Comparison of ENCODE assay signal across 17 cellular contexts in genomic region chr17:73201215-73202069, GRCh38. TPM values are rescaled to one million over a fixed set of nuclear protein-coding genes. Genes with fewer than 3 reads are reported as not detected.
A peak's percentile ranks its signal among the peaks of the same experiment; 100 is the strongest.
DNase-seq lines count a peak whose midpoint lies in the region; ATAC-seq and TF ChIP-seq lines count a peak whose summit lies in the region.
"Had no signal": no experiment of that assay in that cellular context is flagged by ENCODE, and none has a peak within 500 bp of the region (broad histone marks: within the 10 kb centered on the region; RNA-seq: fewer than 3 reads in every experiment).

No MANE protein-coding gene starts in this region.

- 58 to 70% (median 64%) methylated on average over 13 to 19 of the region's 19 CpGs for WGBS in adrenal gland, 4 donors

- peaks cover 0 to 25% of the 10 kb centered on the region in 2 donors for H3K4me1 ChIP-seq in adrenal gland (replicated peaks in 1 of 2)
- no peaks in the 10 kb centered on the region for H3K4me1 ChIP-seq in uterus

- no peaks in the 10 kb centered on the region for H3K27me3 ChIP-seq in adrenal gland
- no peaks in the 10 kb centered on the region for H3K27me3 ChIP-seq in uterus
- H3K27me3 ChIP-seq: left lung had no signal

- no peaks in the 10 kb centered on the region for H3K9me3 Mint-ChIP-seq in stimulated activated naive CD8-positive, alpha-beta T cell treated with anti-CD3 and anti-CD28 coated beads, Interleukin-15, Interleukin-2, amounts not matched to agents 100 ng/mL and 50 ng/mL, for 24 hours

- ATAC-seq in stimulated activated naive CD8-positive, alpha-beta T cell treated with anti-CD3 and anti-CD28 coated beads, Interleukin-15, Interleukin-2, amounts not matched to agents 100 U/mL and 50 U/mL, for 24 hours = no peak
- ATAC-seq in left lobe of liver (peak; percentile 84), HG03439 (IDR thresholded peaks at IDR 0.05; ENCODE audit: unreplicated experiment) (no peak)
- ATAC-seq: left lung had no signal

- no peak overlapping the region for H3K4me3 Mint-ChIP-seq in stimulated activated naive CD8-positive, alpha-beta T cell treated with anti-CD3 and anti-CD28 coated beads, Interleukin-15, Interleukin-2, amounts not matched to agents 100 ng/mL and 50 ng/mL, for 24 hours

- TF ChIP-seq POLR2A in adrenal gland (IDR thresholded peaks at IDR 0.05) (no peak), uterus (IDR thresholded peaks at IDR 0.05) (no peak)

- H3K36me3 Mint-ChIP-seq in stimulated activated naive CD8-positive, alpha-beta T cell treated with anti-CD3 and anti-CD28 coated beads, Interleukin-15, Interleukin-2, amounts not matched to agents 100 ng/mL and 50 ng/mL, for 24 hours (ENCODE audit: low read depth) = peaks cover 87% of the 10 kb centered on the region

- H3K27me3 Mint-ChIP-seq in stimulated activated naive CD8-positive, alpha-beta T cell treated with anti-CD3 and anti-CD28 coated beads, Interleukin-15, Interleukin-2, amounts not matched to agents 100 ng/mL and 50 ng/mL, for 24 hours = no peaks in the 10 kb centered on the region

- peak overlapping the region; percentile 42 for H3K27ac Mint-ChIP-seq in stimulated activated naive CD8-positive, alpha-beta T cell treated with anti-CD3 and anti-CD28 coated beads, Interleukin-15, Interleukin-2, amounts not matched to agents 100 ng/mL and 50 ng/mL, for 24 hours

- H3K36me3 ChIP-seq in adrenal gland (replicated peaks in 1 of 2) (peaks cover 0 to 96% of the 10 kb centered on the region in 2 donors), uterus (no peaks in the 10 kb centered on the region)

- intact Hi-C loops in adrenal gland (cut with DNase I) (loop anchor here in 1 of 2 donors (5.0 kb wide), 1 partner anchor 166 kb away; no protein-coding TSS in a partner anchor), uterus (cut with DNase I; ENCODE audit: low total_unique reads) (no loop called here)

- H3K27ac ChIP-seq in adrenal gland (peak overlapping the region in 1 of 5 donors; percentile 27), uterus (no peak overlapping the region)
- H3K27ac ChIP-seq: left lung had no signal

- no peak for DNase-seq in stimulated activated naive CD8-positive, alpha-beta T cell treated with anti-CD3 and anti-CD28 coated beads, Interleukin-15, Interleukin-2, amounts not matched to agents 100 U/mL and 50 U/mL, for 24 hours
- peak; percentile 72 to 84 (median 82) for DNase-seq in adrenal gland
- peak; percentile 86 for DNase-seq in left lobe of liver (ENCODE audit: low spot score)
- DNase-seq in uterus = peak; percentile 22
- no peak for DNase-seq in amniotic stem cell (lab: John Stamatoyannopoulos, UW)
- no peak for DNase-seq in NCI-H146 treated with DMSO at 0.1 percent for 48 hours (lab: John Stamatoyannopoulos, UW; ENCODE audit: unreplicated experiment)
- DNase-seq: activated gamma-delta T cell; AML-193; DMS153; effector CD4-positive, alpha-beta T cell; left lung; NCI-H2081; NCI-H524; OCI-M1 had no signal

- no peak for TF ChIP-seq CTCF in adrenal gland (IDR thresholded peaks at IDR 0.05)
- TF ChIP-seq CTCF in uterus (IDR thresholded peaks at IDR 0.05) = no peak

- H3K9me3 ChIP-seq in adrenal gland (replicated peaks in 1 of 3) (no peaks in the 10 kb centered on the region), uterus (no peaks in the 10 kb centered on the region)
- H3K9me3 ChIP-seq: left lung had no signal

- no peak overlapping the region for H3K4me3 ChIP-seq in adrenal gland
- no peak overlapping the region for H3K4me3 ChIP-seq in uterus
- H3K4me3 ChIP-seq: left lung had no signal

- H3K4me1 Mint-ChIP-seq in stimulated activated naive CD8-positive, alpha-beta T cell treated with anti-CD3 and anti-CD28 coated beads, Interleukin-15, Interleukin-2, amounts not matched to agents 100 ng/mL and 50 ng/mL, for 24 hours (ENCODE audit: low read depth) = peaks cover 32% of the 10 kb centered on the region

RNA-seq across cellular contexts. Expression of gene COG1, which starts 8.6 kb away (rescaled TPM):
- total RNA-seq in adrenal gland = 10 to 100 TPM; 23.6 to 63.2 (median 48.4) TPM
- 10 to 100 TPM; 51.2 to 58.6 (median 54.1) TPM for polyA plus RNA-seq in adrenal gland
- total RNA-seq in left lobe of liver = 20.1 TPM
- 10 to 100 TPM; 18.8 to 61.6 (median 22.7) TPM for total RNA-seq in uterus

RNA-seq across cellular contexts. Expression of gene SSTR2, which starts 36.6 kb away (rescaled TPM):
- total RNA-seq in adrenal gland (10 to 100 TPM in 3 of 8 donors, 1 to 10 TPM in 5; 1.4 to 13.3 (median 7.5) TPM), left lobe of liver (0.70 TPM), uterus (1 to 10 TPM in 3 of 4 donors, not detected in 1; 1.5 to 6.7 (median 1.8) TPM)
- polyA plus RNA-seq in adrenal gland = 1 to 10 TPM; 2.0 to 5.0 (median 2.7) TPM
- total RNA-seq: bronchial epithelial cell had no signal

Comparison
In these comparisons a context has a peak if more than half of its experiments do, and no peak if none do; other contexts are left out.
1. DNase-seq: peak in adrenal gland (7 of 7), left lobe of liver (single experiment) and uterus (2 of 2); none in stimulated activated naive CD8-positive, alpha-beta T cell treated with anti-CD3 and anti-CD28 coated beads, Interleukin-15, Interleukin-2, amounts not matched to agents 100 U/mL and 50 U/mL, for 24 hours (single experiment), amniotic stem cell (single experiment) and NCI-H146 treated with DMSO at 0.1 percent for 48 hours (single experiment).